In genomic region chr5:40406426-40407211, GRCh38 we compare ENCODE assay signal across 9 cellular contexts.
A peak's percentile ranks its signal among the peaks of the same experiment; 100 is the strongest.
DNase-seq lines count a peak whose midpoint lies in the region; ATAC-seq and TF ChIP-seq lines count a peak whose summit lies in the region.
"Had no signal": no experiment of that assay in that cellular context is flagged by ENCODE, and none has a peak within 500 bp of the region (broad histone marks: within the 10 kb centered on the region; RNA-seq: fewer than 3 reads in every experiment).

No MANE protein-coding gene starts in this region.

- H3F3A ChIP-seq in PC-3 (ENCODE audit: low read length, unreplicated experiment) = peaks cover 9% of the 10 kb centered on the region

- peaks cover 3% of the 10 kb centered on the region for H3K36me3 Mint-ChIP-seq in CD8-positive, alpha-beta T cell
- H3K36me3 Mint-ChIP-seq in activated B cell treated with CpG ODN at 0.5 μM for 24 hours (ENCODE audit: low read depth) (no peaks in the 10 kb centered on the region), memory B cell (no peaks in the 10 kb centered on the region), type B pancreatic cell (no peaks in the 10 kb centered on the region)

- H3K27ac Mint-ChIP-seq in CD8-positive, alpha-beta T cell = peak overlapping the region; percentile 97
- peak overlapping the region; percentile 96 for H3K27ac Mint-ChIP-seq in activated B cell treated with CpG ODN at 0.5 μM for 24 hours
- H3K27ac Mint-ChIP-seq in memory B cell = peak overlapping the region; percentile 91
- H3K27ac Mint-ChIP-seq in type B pancreatic cell = no peak overlapping the region

- no peak overlapping the region for H3K4me2 ChIP-seq in PC-3 (ENCODE audit: low read length)

- POLR2A ChIA-PET in CD8-positive, alpha-beta T cell (lab: Charles Lee) = interaction anchor here (0.8 to 2.3 kb wide), 5 partner anchors 17 to 274 kb away, joined by 3 to 12 read pairs (median 4); partner anchors contain the start of gene PTGER4
- POLR2A ChIA-PET in activated B cell treated with CpG ODN at 0.5 μM for 24 hours (lab: Charles Lee) = interaction anchor here (0.6 to 2.3 kb wide), 6 partner anchors 20 to 423 kb away, joined by 3 to 9 read pairs (median 5); no protein-coding TSS in a partner anchor
- POLR2A ChIA-PET in PC-3 (lab: Charles Lee; ENCODE audit: unreplicated experiment) = no interaction called here

- no peaks in the 10 kb centered on the region for H3K27me3 ChIP-seq in CD8-positive, alpha-beta T cell (ENCODE audit: insufficient read depth, low read length)
- no peaks in the 10 kb centered on the region for H3K27me3 ChIP-seq in PC-3 (ENCODE audit: low read length)

- intact Hi-C loops in CD8-positive, alpha-beta T cell (cut with DNase I, micrococcal nuclease) = loop anchor here (5.0 kb wide), 1 partner anchor 39 kb away; no protein-coding TSS in a partner anchor
- intact Hi-C loops in activated B cell treated with CpG ODN at 0.5 μM for 24 hours (cut with micrococcal nuclease) (loop anchor here (1.0 kb wide), 2 partner anchors 20 to 273 kb away; partner anchors contain the start of gene PTGER4), PC-3 (cut with micrococcal nuclease) (no loop called here)

- H4K20me1 ChIP-seq in PC-3 (ENCODE audit: low read length) = no peaks in the 10 kb centered on the region

- H3K36me3 ChIP-seq in CD8-positive, alpha-beta T cell (ENCODE audit: insufficient read depth, low read length) = no peaks in the 10 kb centered on the region
- no peaks in the 10 kb centered on the region for H3K36me3 ChIP-seq in PC-3 (ENCODE audit: low read depth, low read length)

- H3K9me3 Mint-ChIP-seq in CD8-positive, alpha-beta T cell = peaks cover 4% of the 10 kb centered on the region
- H3K9me3 Mint-ChIP-seq in activated B cell treated with CpG ODN at 0.5 μM for 24 hours (no peaks in the 10 kb centered on the region), memory B cell (no peaks in the 10 kb centered on the region), type B pancreatic cell (no peaks in the 10 kb centered on the region)

- H2AFZ ChIP-seq in PC-3 (ENCODE audit: low read length) = no peak overlapping the region

- H3K4me1 Mint-ChIP-seq in CD8-positive, alpha-beta T cell (ENCODE audit: low read depth) = peaks cover 88% of the 10 kb centered on the region
- H3K4me1 Mint-ChIP-seq in activated B cell treated with CpG ODN at 0.5 μM for 24 hours = peaks cover 69% of the 10 kb centered on the region
- H3K4me1 Mint-ChIP-seq in memory B cell = peaks cover 41% of the 10 kb centered on the region
- peaks cover 9% of the 10 kb centered on the region for H3K4me1 Mint-ChIP-seq in type B pancreatic cell (ENCODE audit: unreplicated experiment)

- no peak overlapping the region for H3K4me3 ChIP-seq in CD8-positive, alpha-beta T cell (ENCODE audit: low read depth, low read length)
- H3K4me3 ChIP-seq in PC-3 (ENCODE audit: low read length) = no peak overlapping the region
- H3K4me3 ChIP-seq: K562 had no signal

- peak in 1 of 7 experiments; percentile 24 for DNase-seq in CD8-positive, alpha-beta T cell
- DNase-seq in activated B cell treated with CpG ODN at 0.5 μM for 24 hours = no peak
- DNase-seq in memory B cell (ENCODE audit: low spot score in 2 of 2) = no peak
- no peak for DNase-seq in NCI-H146 (lab: John Stamatoyannopoulos, UW)
- DNase-seq in type B pancreatic cell (ENCODE audit: extremely low spot score, unreplicated experiment) = no peak
- DNase-seq in PC-3 = no peak
- DNase-seq in kidney glomerular epithelial cell (lab: John Stamatoyannopoulos, UW) = no peak

- no peak for TF ChIP-seq CTCF in CD8-positive, alpha-beta T cell (IDR thresholded peaks at IDR 0.05)
- TF ChIP-seq CTCF in activated B cell treated with CpG ODN at 0.5 μM for 24 hours (IDR thresholded peaks at IDR 0.05) = no peak
- TF ChIP-seq CTCF in type B pancreatic cell (conservative IDR thresholded peaks at IDR 0.05) = no peak
- no peak for TF ChIP-seq CTCF in PC-3 (conservative IDR thresholded peaks at IDR 0.05; ENCODE audit: low read depth, low read length)

- peak overlapping the region; percentile 51 for H3K4me3 Mint-ChIP-seq in CD8-positive, alpha-beta T cell
- H3K4me3 Mint-ChIP-seq in activated B cell treated with CpG ODN at 0.5 μM for 24 hours (peak overlapping the region; percentile 37), memory B cell (peak overlapping the region; percentile 22), type B pancreatic cell (no peak overlapping the region)

- H3K9me2 ChIP-seq in PC-3 (replicated peaks; ENCODE audit: low read length) = no peaks in the 10 kb centered on the region

- H3K79me2 ChIP-seq in PC-3 (ENCODE audit: low read length) = no peaks in the 10 kb centered on the region

- no peak for ATAC-seq in CD8-positive, alpha-beta T cell
- peak; percentile 45 for ATAC-seq in HG02938 (IDR thresholded peaks at IDR 0.05; ENCODE audit: unreplicated experiment)
- ATAC-seq in activated B cell treated with CpG ODN at 0.5 μM for 24 hours (ENCODE audit: low read depth) = peak; percentile 32
- peak; percentile 23 for ATAC-seq in memory B cell (ENCODE audit: low read depth)
- no peak for ATAC-seq in PC-3
- ATAC-seq: K562 had no signal

- no peak overlapping the region for H3K9ac ChIP-seq in PC-3 (ENCODE audit: low read length)

- CTCF ChIA-PET in CD8-positive, alpha-beta T cell (lab: Charles Lee) = interaction anchor here (0.6 to 1.2 kb wide), 3 partner anchors 14 to 26 kb away, joined by 3 to 5 read pairs (median 3); no protein-coding TSS in a partner anchor
- CTCF ChIA-PET in activated B cell treated with CpG ODN at 0.5 μM for 24 hours (lab: Charles Lee) = no interaction called here
- CTCF ChIA-PET in PC-3 (lab: Charles Lee) = interaction anchor here (0.6 kb wide), 1 partner anchor 758 kb away, joined by 5 read pairs; no protein-coding TSS in a partner anchor

- H3K4me1 ChIP-seq in CD8-positive, alpha-beta T cell (ENCODE audit: insufficient read depth, low read length) = peaks cover 68% of the 10 kb centered on the region
- peaks cover 44% of the 10 kb centered on the region for H3K4me1 ChIP-seq in PC-3 (ENCODE audit: insufficient read depth, low read length)

- no TSS peak for BruUV-seq in PC-3 (replicated peaks; lab: Mats Ljungman, UMichigan)

- H3K9me3 ChIP-seq in CD8-positive, alpha-beta T cell (ENCODE audit: low read length) = no peaks in the 10 kb centered on the region
- no peaks in the 10 kb centered on the region for H3K9me3 ChIP-seq in PC-3 (ENCODE audit: low read length)

- no peaks in the 10 kb centered on the region for H3K27me3 Mint-ChIP-seq in CD8-positive, alpha-beta T cell (ENCODE audit: low read depth)
- H3K27me3 Mint-ChIP-seq in activated B cell treated with CpG ODN at 0.5 μM for 24 hours = no peaks in the 10 kb centered on the region
- no peaks in the 10 kb centered on the region for H3K27me3 Mint-ChIP-seq in memory B cell
- H3K27me3 Mint-ChIP-seq in type B pancreatic cell = peaks cover 27% of the 10 kb centered on the region

- peak overlapping the region; percentile 60 for H3K27ac ChIP-seq in CD8-positive, alpha-beta T cell (ENCODE audit: low read depth, low read length)
- H3K27ac ChIP-seq in PC-3 (ENCODE audit: low read length) = no peak overlapping the region

Comparison
In these comparisons a context has a peak if more than half of its experiments do, and no peak if none do; other contexts are left out.
1. ATAC-seq: peak in HG02938 (single experiment), activated B cell treated with CpG ODN at 0.5 μM for 24 hours (single experiment) and memory B cell (single experiment); none in CD8-positive, alpha-beta T cell (single experiment) and PC-3 (single experiment).